ENCODE assay signal across 18 cellular contexts in genomic region chr9:71472400-71472799, GRCh38.
"Had no signal": no experiment of that assay in that cellular context is flagged by ENCODE, and none has a peak within 500 bp of the region (broad histone marks: within the 10 kb centered on the region; RNA-seq: fewer than 3 reads in every experiment).

No MANE protein-coding gene starts in this region.

- H3K4me1 Mint-ChIP-seq: natural killer cell; neural crest cell; stimulated activated effector memory CD8-positive, alpha-beta T cell treated with anti-CD3 and anti-CD28 coated beads, Interleukin-12 subunit alpha, Interleukin-12 subunit beta, amount 100 ng/mL, for 72 hours had no signal

- H3K27me3 ChIP-seq: stomach, tibial nerve, upper lobe of left lung had no signal

- H3K4me3 ChIP-seq: coronary artery, lower lobe of right lung, pancreas, stomach, tibial nerve, upper lobe of left lung had no signal

- DNase-seq: dermis blood vessel endothelial cell; effector memory CD4-positive, alpha-beta T cell; left ventricle myocardium superior; lower lobe of right lung; natural killer cell; nucleus accumbens; pancreas; retina; stimulated activated CD4-positive, alpha-beta T cell treated with anti-CD3 and anti-CD28 coated beads, Interleukin-2, amount 100 ng/mL, for 24 hours; stimulated activated CD4-positive, alpha-beta T cell treated with anti-CD3 and anti-CD28 coated beads, Interleukin-4, amount 100 ng/mL, for 24 hours; stimulated activated naive CD4-positive, alpha-beta T cell treated with Interleukin-2 at 50 U/mL for 16 hours; stomach; upper lobe of left lung had no signal

- H3K36me3 ChIP-seq: lower lobe of right lung, pancreas, stomach, tibial nerve, upper lobe of left lung had no signal

- H3K9me3 ChIP-seq: lower lobe of right lung, pancreas, stomach, tibial nerve, upper lobe of left lung had no signal

- H3K27ac Mint-ChIP-seq: natural killer cell; stimulated activated effector memory CD8-positive, alpha-beta T cell treated with anti-CD3 and anti-CD28 coated beads, Interleukin-12 subunit alpha, Interleukin-12 subunit beta, amount 100 ng/mL, for 72 hours had no signal

- H3K27ac ChIP-seq: coronary artery, lower lobe of right lung, pancreas, stomach, tibial nerve, upper lobe of left lung had no signal

- H3K9me3 Mint-ChIP-seq: neural crest cell; stimulated activated effector memory CD8-positive, alpha-beta T cell treated with anti-CD3 and anti-CD28 coated beads, Interleukin-12 subunit alpha, Interleukin-12 subunit beta, amount 100 ng/mL, for 72 hours had no signal

- H3K4me1 ChIP-seq: lower lobe of right lung, pancreas, stomach, tibial nerve, upper lobe of left lung had no signal

- H3K4me3 Mint-ChIP-seq: natural killer cell; neural crest cell; stimulated activated effector memory CD8-positive, alpha-beta T cell treated with anti-CD3 and anti-CD28 coated beads, Interleukin-12 subunit alpha, Interleukin-12 subunit beta, amount 100 ng/mL, for 72 hours had no signal

- ATAC-seq: left ventricle myocardium superior; lower lobe of right lung; natural killer cell; pancreas; sciatic nerve; stimulated activated effector memory CD8-positive, alpha-beta T cell treated with anti-CD3 and anti-CD28 coated beads, Interleukin-12 subunit alpha, Interleukin-12 subunit beta, amount 100 ng/mL, for 72 hours had no signal

- H3K36me3 Mint-ChIP-seq: natural killer cell; stimulated activated effector memory CD8-positive, alpha-beta T cell treated with anti-CD3 and anti-CD28 coated beads, Interleukin-12 subunit alpha, Interleukin-12 subunit beta, amount 100 ng/mL, for 72 hours had no signal
